ENCODE assay signal across 8 cellular contexts in genomic region chr2:127885780-127886592, GRCh38.
DNase-seq lines count a peak whose midpoint lies in the region; ATAC-seq and TF ChIP-seq lines count a peak whose summit lies in the region.
"Not testable (repeated sequence)": the region's sequence is repeated elsewhere in the genome, so short reads cannot be mapped to it uniquely, and the experiment has no call there.

Gene AMMECR1L, minus strand, starts transcription at chr2:127885956. Its CDS starts 11,722 bp downstream, at chr2:127874234.

- peaks cover 12% of the 10 kb centered on the region for H3K4me1 ChIP-seq in iPS-20b (ENCODE audit: insufficient read depth, low read length)

- DNase-seq in 8988T, result peak; percentile 45
- DNase-seq in NCI-H226, result peak; percentile 62
- peak; percentile 68 to 71 for DNase-seq in cardiac fibroblast (ENCODE audit: low read depth in 2 of 2)
- DNase-seq in skeletal muscle cell (ENCODE audit: low read depth), result peak; percentile 13

- H3K4me3 ChIP-seq in cardiac fibroblast (replicated peaks in 1 of 2; ENCODE audit: low read depth in 2 of 2, low read length in 2 of 2) (peak within 1 kb of the TSS; percentile 57 to 61), iPS-20b (ENCODE audit: low read length) (peak within 1 kb of the TSS; percentile 65), skeletal muscle cell (ENCODE audit: low read depth, low read length) (peak within 1 kb of the TSS; percentile 59)

- peak; percentile 92 for ATAC-seq in GM18861 (IDR thresholded peaks at IDR 0.05; ENCODE audit: unreplicated experiment)
- peak; percentile 87 for ATAC-seq in HG03060 (IDR thresholded peaks at IDR 0.05; ENCODE audit: low read depth, unreplicated experiment)
- ATAC-seq in activated CD4-positive, CD25-positive, alpha-beta regulatory T cell treated with anti-CD3 and anti-CD28 coated beads, Interleukin-2, amount 50 U/mL, for 24 hours, result peak; percentile 95 to 96

- H3K27ac ChIP-seq in iPS-20b (ENCODE audit: low read length), result not testable (repeated sequence)

- TF ChIP-seq CTCF in cardiac fibroblast (IDR thresholded peaks at IDR 0.05; ENCODE audit: low read depth, low read length), result not testable (repeated sequence)

- peak within 1 kb of the TSS; percentile 47; the same call in 1 of the 2 replicates for H3K9ac ChIP-seq in iPS-20b (ENCODE audit: low read depth, low read length)

- H3K9me3 ChIP-seq in iPS-20b (ENCODE audit: insufficient read depth, low read depth, low read length), result not testable (repeated sequence)

- H3K27me3 ChIP-seq in iPS-20b (ENCODE audit: insufficient read depth, low read length), result not testable (repeated sequence)

- peaks cover 28% of the 10 kb centered on the region for H3K36me3 ChIP-seq in iPS-20b (ENCODE audit: insufficient read depth, low read depth, low read length)

Comparison
In these comparisons a context has a peak if more than half of its experiments do, and no peak if none do; other contexts are left out.
1. DNase-seq: peak in every context shown above with its lines; median percentile 70 in cardiac fibroblast; 62 in NCI-H226; 45 in 8988T; 13 in skeletal muscle cell.